12 cellular contexts compared by ENCODE assay signal in genomic region chr3:51620543-51620942, GRCh38. TPM values are rescaled to one million over a fixed set of nuclear protein-coding genes. Genes with fewer than 3 reads are reported as not detected.
DNase-seq lines count a peak whose midpoint lies in the region; ATAC-seq and TF ChIP-seq lines count a peak whose summit lies in the region.
"Had no signal": no experiment of that assay in that cellular context is flagged by ENCODE, and none has a peak within 500 bp of the region (broad histone marks: within the 10 kb centered on the region; RNA-seq: fewer than 3 reads in every experiment).

No MANE protein-coding gene starts in this region.

- no peak overlapping the region for H2BK120ac ChIP-seq in IMR-90 (ENCODE audit: low read depth, low read length)

- no peaks in the 10 kb centered on the region for H3K36me3 ChIP-seq in IMR-90 (ENCODE audit: control insufficient read depth, insufficient read depth, low read length)
- no peaks in the 10 kb centered on the region for H3K36me3 ChIP-seq in mammary epithelial cell (ENCODE audit: insufficient read depth, low read length)
- no peaks in the 10 kb centered on the region for H3K36me3 ChIP-seq in A673 (ENCODE audit: insufficient read depth, low read length, poor library complexity, severe bottlenecking)
- H3K36me3 ChIP-seq: tibial artery had no signal

- H3K23ac ChIP-seq in IMR-90 (ENCODE audit: low read depth, low read length): no peak overlapping the region

- H3K4me3 ChIP-seq in IMR-90 (ENCODE audit: insufficient read depth, low read depth, low read length) (no peak overlapping the region), mammary epithelial cell (replicated peaks in 1 of 3; ENCODE audit: insufficient read depth in 1 of 3, low read depth in 2 of 3, low read length in 3 of 3) (no peak overlapping the region), A673 (ENCODE audit: low read depth, low read length, poor library complexity, severe bottlenecking) (no peak overlapping the region)
- H3K4me3 ChIP-seq: tibial artery had no signal

- ATAC-seq in IMR-90 (ENCODE audit: low read depth) (peak; percentile 60), GM19455 (IDR thresholded peaks at IDR 0.05; ENCODE audit: unreplicated experiment) (no peak)
- ATAC-seq: naive thymus-derived CD8-positive, alpha-beta T cell had no signal

- H2BK20ac ChIP-seq in IMR-90 (ENCODE audit: low read depth, low read length): no peak overlapping the region

- TF ChIP-seq CTCF in IMR-90 (conservative IDR thresholded peaks at IDR 0.05; ENCODE audit: low read depth, low read length): no peak
- TF ChIP-seq CTCF in mammary epithelial cell (conservative IDR thresholded peaks at IDR 0.05 in 1 of 2, IDR thresholded peaks at IDR 0.05 in 1 of 2; ENCODE audit: extremely low read depth in 1 of 2, insufficient read depth in 1 of 2, low read depth in 1 of 2, low read length in 2 of 2): no peak
- no peak for TF ChIP-seq CTCF in A673 (conservative IDR thresholded peaks at IDR 0.05; ENCODE audit: low read depth, low read length)

- no peak overlapping the region for H3K9ac ChIP-seq in IMR-90 (ENCODE audit: low read depth, low read length)
- H3K9ac ChIP-seq in mammary epithelial cell (ENCODE audit: insufficient read depth, low read length): no peak overlapping the region

- H3K27ac ChIP-seq in IMR-90 (ENCODE audit: insufficient read depth, low read length) (no peak overlapping the region), mammary epithelial cell (ENCODE audit: insufficient read depth, low read depth, low read length) (peak overlapping the region; percentile 39), A673 (ENCODE audit: low read depth, low read length, poor library complexity, severe bottlenecking) (no peak overlapping the region)

- H4K20me1 ChIP-seq in IMR-90 (ENCODE audit: insufficient read depth, low read length) (peaks cover 28% of the 10 kb centered on the region), mammary epithelial cell (ENCODE audit: insufficient read depth, low read length) (no peaks in the 10 kb centered on the region)

- in situ Hi-C loops in IMR-90 (cut with MboI; ENCODE audit: low sequenced_read_pairs): no loop called here
- in situ Hi-C loops in mammary epithelial cell (cut with MboI; ENCODE audit: low sequenced_read_pairs in 2 of 2): no loop called here

- DNase-seq in IMR-90 (peak; percentile 83), mammary epithelial cell (peak; percentile 11), kidney glomerular epithelial cell (lab: John Stamatoyannopoulos, UW) (peak; percentile 0), superior temporal gyrus (ENCODE audit: extremely low spot score) (peak; percentile 42), A673 (ENCODE audit: low spot score) (no peak), NCI-H146 treated with DMSO at 0.1 percent for 48 hours (lab: John Stamatoyannopoulos, UW; ENCODE audit: unreplicated experiment) (no peak), NCI-H2081 (lab: John Stamatoyannopoulos, UW) (no peak)
- DNase-seq: activated B cell treated with CpG ODN at 0.5 μM for 24 hours; naive thymus-derived CD8-positive, alpha-beta T cell; stimulated activated CD4-positive, alpha-beta T cell treated with anti-CD3 and anti-CD28 coated beads, Interleukin-4, amount 100 ng/mL, for 4 hours; tibial artery had no signal

- H2AK9ac ChIP-seq in IMR-90 (replicated peaks; ENCODE audit: low read depth, low read length, poor library complexity): no peak overlapping the region

- H3K27me3 ChIP-seq in IMR-90 (ENCODE audit: control insufficient read depth, insufficient read depth, low read length) (no peaks in the 10 kb centered on the region), mammary epithelial cell (ENCODE audit: insufficient read depth, low read length) (no peaks in the 10 kb centered on the region), A673 (replicated peaks; ENCODE audit: insufficient read depth, low read depth, low read length, poor library complexity) (no peaks in the 10 kb centered on the region)
- H3K27me3 ChIP-seq: tibial artery had no signal

- no peak overlapping the region for H3K56ac ChIP-seq in IMR-90 (ENCODE audit: extremely low read depth, insufficient read depth, low read length)

- BruUV-seq in IMR-90 (replicated peaks; lab: Mats Ljungman, UMichigan): TSS peak; percentile 30
- no TSS peak for BruUV-seq in mammary epithelial cell (replicated peaks; lab: Mats Ljungman, UMichigan)
- no TSS peak for BruUV-seq in A673 (replicated peaks; lab: Mats Ljungman, UMichigan)

- H3K79me2 ChIP-seq in mammary epithelial cell (ENCODE audit: insufficient read depth, low read length): peaks cover 44% of the 10 kb centered on the region

- intact Hi-C loops in IMR-90 (cut with micrococcal nuclease) (loop anchor here (5.0 kb wide), 2 partner anchors 38 to 83 kb away; partner anchors contain the start of gene RAD54L2), mammary epithelial cell (cut with micrococcal nuclease) (loop anchor here (5.0 kb wide), 1 partner anchor 83 kb away; the partner anchor contains the start of gene RAD54L2), A673 (cut with micrococcal nuclease; ENCODE audit: unreplicated experiment) (no loop called here)

- no CpG with 5 or more reads among the region's 2 CpGs for WGBS in IMR-90 (ENCODE audit: extremely low coverage in 2 of 2, insufficient read length in 1 of 2), 2 experiments
- 68% methylated on average over 2 of the region's 2 CpGs for WGBS in mammary epithelial cell (ENCODE audit: low coverage, missing lambda C conversion rate)

- H2BK5ac ChIP-seq in IMR-90 (ENCODE audit: low read depth, low read length, poor library complexity, severe bottlenecking): peak overlapping the region; percentile 32

- no peak overlapping the region for H3K4ac ChIP-seq in IMR-90 (ENCODE audit: low read depth, low read length)

- H3K4me1 ChIP-seq in IMR-90 (ENCODE audit: control insufficient read depth, insufficient read depth, low read length) (peaks cover 20% of the 10 kb centered on the region), mammary epithelial cell (ENCODE audit: insufficient read depth, low read length) (peaks cover 23% of the 10 kb centered on the region), A673 (ENCODE audit: insufficient read depth, low read length, poor library complexity, severe bottlenecking) (no peaks in the 10 kb centered on the region)

- H4K5ac ChIP-seq in IMR-90 (ENCODE audit: low read depth, low read length): no peak overlapping the region

- H3K9me1 ChIP-seq in IMR-90 (ENCODE audit: insufficient read depth, low read length): peaks cover 18% of the 10 kb centered on the region

- no peak overlapping the region for H3K14ac ChIP-seq in IMR-90 (replicated peaks; ENCODE audit: low read depth, low read length)

- dilution Hi-C loops in IMR-90 (cut with HindIII; ENCODE audit: low sequenced_read_pairs, unreplicated experiment) (no loop called here), mammary epithelial cell (cut with HindIII; ENCODE audit: low sequenced_read_pairs) (no loop called here)

- H2AFZ ChIP-seq in IMR-90 (replicated peaks; ENCODE audit: low read length, poor library complexity): no peak overlapping the region
- H2AFZ ChIP-seq in mammary epithelial cell (ENCODE audit: low read depth, low read length): no peak overlapping the region

- H4K91ac ChIP-seq in IMR-90 (ENCODE audit: insufficient read depth, low read depth, low read length): no peak overlapping the region

- peaks cover 26 to 46% of the 10 kb centered on the region in 2 experiments for H3K79me1 ChIP-seq in IMR-90 (ENCODE audit: low read depth in 1 of 2, low read length in 2 of 2)

- H3K9me3 ChIP-seq in IMR-90 (ENCODE audit: control insufficient read depth, insufficient read depth, low read length): no peaks in the 10 kb centered on the region
- H3K9me3 ChIP-seq in mammary epithelial cell (replicated peaks; ENCODE audit: insufficient read depth, low read length): no peaks in the 10 kb centered on the region
- H3K9me3 ChIP-seq in A673 (ENCODE audit: low read depth, low read length, poor library complexity, severe bottlenecking): no peaks in the 10 kb centered on the region
- H3K9me3 ChIP-seq: tibial artery had no signal

- H2AK5ac ChIP-seq in IMR-90 (ENCODE audit: low read depth, low read length): no peak overlapping the region

- no peak for TF ChIP-seq POLR2A in IMR-90 (IDR thresholded peaks at IDR 0.05; ENCODE audit: low read depth, low read length)

- H4K8ac ChIP-seq in IMR-90 (ENCODE audit: low read depth in 2 of 2, low read length in 2 of 2): no peak overlapping the region

- H3K18ac ChIP-seq in IMR-90 (ENCODE audit: low read depth, low read length): no peak overlapping the region

- POLR2A ChIA-PET in IMR-90 (lab: Charles Lee; ENCODE audit: unreplicated experiment): interaction anchor here (0.5 kb wide), 1 partner anchor 73 kb away, joined by 5 read pairs; no protein-coding TSS in a partner anchor
- POLR2A ChIA-PET in A673 (lab: Charles Lee; ENCODE audit: low non-redundant PET): no interaction called here

- CTCF ChIA-PET in IMR-90 (lab: Yijun Ruan, JAX) (no interaction called here), mammary epithelial cell (lab: Charles Lee; ENCODE audit: low non-redundant PET) (interaction anchor here (0.5 kb wide), 1 partner anchor 50 kb away, joined by 4 read pairs; no protein-coding TSS in a partner anchor), A673 (lab: Charles Lee) (no interaction called here)

- H3K4me2 ChIP-seq in IMR-90 (ENCODE audit: low read depth, low read length) (no peak overlapping the region), mammary epithelial cell (ENCODE audit: insufficient read depth, low read depth, low read length) (peak overlapping the region; percentile 45)

- no peak overlapping the region for H2BK15ac ChIP-seq in IMR-90 (ENCODE audit: low read depth, low read length)

- TF ChIP-seq RAD21 in IMR-90 (IDR thresholded peaks at IDR 0.05; ENCODE audit: low read length): no peak

TF ChIP-seq in IMR-90, 13 proteins besides CTCF, POLR2A, EP300 and RAD21 (continues in another document):
- no peak for TF ChIP-seq MAZ (IDR thresholded peaks at IDR 0.05; ENCODE audit: borderline replicate concordance, low read depth, low read length)
- peak; percentile 100 for TF ChIP-seq BHLHE40 (IDR thresholded peaks at IDR 0.05; ENCODE audit: low read depth, low read length)
- peak; percentile 49; the same call in 1 of the 2 replicates for TF ChIP-seq USF2 (IDR thresholded peaks at IDR 0.05; ENCODE audit: low read depth, low read length)
- TF ChIP-seq SMC3 (IDR thresholded peaks at IDR 0.05; ENCODE audit: low read depth, low read length): no peak

RNA-seq across cellular contexts. Expression of gene TEX264, which starts 50.5 kb away (rescaled TPM):
- total RNA-seq in IMR-90 (2012; rRNA removed): 26.9 and 30.3 TPM in 2 replicates
- 45.0 and 49.0 TPM in 2 replicates for polyA plus RNA-seq in IMR-90 (2012; rRNA removed)
- polyA plus RNA-seq in IMR-90 (2012; cell fraction: cytosol; rRNA removed): 31.4 and 67.7 TPM in 2 replicates
- polyA plus RNA-seq in IMR-90 (2012; cell fraction: nucleus; rRNA removed; ENCODE audit: low replicate concordance): 46.0 and 57.8 TPM in 2 replicates
- total RNA-seq in mammary epithelial cell: 10 to 100 TPM; 36.0 to 49.7 TPM
- 69.5 TPM for polyA plus RNA-seq in mammary epithelial cell
- polyA minus RNA-seq in mammary epithelial cell: 35.8 TPM
- total RNA-seq in A673 (2021): 21.4 and 23.0 TPM in 2 replicates

Comparison
In these comparisons a context has a peak if more than half of its experiments do, and no peak if none do; other contexts are left out.
1. DNase-seq: peak in IMR-90 (single experiment), mammary epithelial cell (single experiment), kidney glomerular epithelial cell (single experiment) and superior temporal gyrus (single experiment); none in A673 (single experiment), NCI-H146 treated with DMSO at 0.1 percent for 48 hours (single experiment) and NCI-H2081 (0 of 2).